10 cellular contexts compared by ENCODE assay signal in genomic region chr15:31217067-31217466, GRCh38.
DNase-seq lines count a peak whose midpoint lies in the region; ATAC-seq and TF ChIP-seq lines count a peak whose summit lies in the region.
"Had no signal": no experiment of that assay in that cellular context is flagged by ENCODE, and none has a peak within 500 bp of the region (broad histone marks: within the 10 kb centered on the region; RNA-seq: fewer than 3 reads in every experiment).

No MANE protein-coding gene starts in this region.

- H3K9me3 Mint-ChIP-seq in T-helper 2 cell treated with Interferon-gamma antibody and Interleukin-4, amounts not matched to agents 5 μg/mL and 100 μg/mL, for 36 hours: no peaks in the 10 kb centered on the region
- H3K9me3 Mint-ChIP-seq in WTC11 (no peaks in the 10 kb centered on the region), glutamatergic neuron (ENCODE audit: unreplicated experiment) (peaks cover 6% of the 10 kb centered on the region)
- no peaks in the 10 kb centered on the region for H3K9me3 Mint-ChIP-seq in stimulated activated naive CD8-positive, alpha-beta T cell treated with anti-CD3 and anti-CD28 coated beads, Interleukin-15, amount 100 ng/mL, for 72 hours

- DNase-seq in T-helper 2 cell treated with Interferon-gamma antibody and Interleukin-4, amounts not matched to agents 5 μg/mL and 100 μg/mL, for 36 hours (ENCODE audit: low spot score): no peak
- DNase-seq in T-helper 2 cell (no peak), WTC11 (ENCODE audit: low spot score) (no peak), glutamatergic neuron (no peak), NCI-H226 (no peak), GM13977 (ENCODE audit: low spot score) (no peak), KBM-7 (no peak)
- DNase-seq in stimulated activated naive CD8-positive, alpha-beta T cell treated with anti-CD3 and anti-CD28 coated beads, Interleukin-15, amount 100 ng/mL, for 72 hours: no peak
- DNase-seq: aorta, NCI-H2171 treated with DMSO at 0.1 percent for 48 hours had no signal

- TF ChIP-seq CTCF in WTC11 (IDR thresholded peaks at IDR 0.05) (no peak), glutamatergic neuron (IDR thresholded peaks at IDR 0.05; ENCODE audit: partially characterized antibody, unreplicated experiment) (no peak), GM13977 (IDR thresholded peaks at IDR 0.05; ENCODE audit: extremely low read depth, insufficient read depth, missing control alignments) (no peak)

- peak overlapping the region; percentile 85 for H3K4me3 Mint-ChIP-seq in T-helper 2 cell treated with Interferon-gamma antibody and Interleukin-4, amounts not matched to agents 5 μg/mL and 100 μg/mL, for 36 hours
- peak overlapping the region; percentile 76 for H3K4me3 Mint-ChIP-seq in WTC11
- peak overlapping the region; percentile 73 for H3K4me3 Mint-ChIP-seq in glutamatergic neuron (ENCODE audit: unreplicated experiment)
- peak overlapping the region; percentile 91 to 94 for H3K4me3 Mint-ChIP-seq in stimulated activated naive CD8-positive, alpha-beta T cell treated with anti-CD3 and anti-CD28 coated beads, Interleukin-15, amount 100 ng/mL, for 72 hours

- peaks cover 33% of the 10 kb centered on the region for H3K4me1 Mint-ChIP-seq in T-helper 2 cell treated with Interferon-gamma antibody and Interleukin-4, amounts not matched to agents 5 μg/mL and 100 μg/mL, for 36 hours (ENCODE audit: low read depth)
- H3K4me1 Mint-ChIP-seq in WTC11 (peaks cover 15% of the 10 kb centered on the region), glutamatergic neuron (ENCODE audit: low read depth, unreplicated experiment) (peaks cover 17% of the 10 kb centered on the region)
- H3K4me1 Mint-ChIP-seq in stimulated activated naive CD8-positive, alpha-beta T cell treated with anti-CD3 and anti-CD28 coated beads, Interleukin-15, amount 100 ng/mL, for 72 hours: peaks cover 28% of the 10 kb centered on the region

- no peaks in the 10 kb centered on the region for H3K27me3 Mint-ChIP-seq in T-helper 2 cell treated with Interferon-gamma antibody and Interleukin-4, amounts not matched to agents 5 μg/mL and 100 μg/mL, for 36 hours (ENCODE audit: low read depth)
- no peaks in the 10 kb centered on the region for H3K27me3 Mint-ChIP-seq in WTC11 (ENCODE audit: low read depth)
- peaks cover 6% of the 10 kb centered on the region for H3K27me3 Mint-ChIP-seq in glutamatergic neuron (ENCODE audit: unreplicated experiment)
- H3K27me3 Mint-ChIP-seq in stimulated activated naive CD8-positive, alpha-beta T cell treated with anti-CD3 and anti-CD28 coated beads, Interleukin-15, amount 100 ng/mL, for 72 hours: no peaks in the 10 kb centered on the region

- ATAC-seq in WTC11: no peak
- ATAC-seq in stimulated activated naive CD8-positive, alpha-beta T cell treated with anti-CD3 and anti-CD28 coated beads, Interleukin-15, amount 100 ng/mL, for 72 hours: no peak

- in situ Hi-C loops in GM13977 (cut with MboI; ENCODE audit: low pct_unique_long_range_greater_than_20kb, low sequenced_read_pairs, unreplicated experiment) (no loop called here), KBM-7 (cut with MboI; ENCODE audit: low pct_unique_long_range_greater_than_20kb, low sequenced_read_pairs) (no loop called here)

- POLR2A ChIA-PET in WTC11 (lab: Charles Lee): no interaction called here

- no peaks in the 10 kb centered on the region for H3K36me3 Mint-ChIP-seq in T-helper 2 cell treated with Interferon-gamma antibody and Interleukin-4, amounts not matched to agents 5 μg/mL and 100 μg/mL, for 36 hours (ENCODE audit: low read depth)
- H3K36me3 Mint-ChIP-seq in WTC11: no peaks in the 10 kb centered on the region
- H3K36me3 Mint-ChIP-seq in glutamatergic neuron (ENCODE audit: unreplicated experiment): no peaks in the 10 kb centered on the region

- CTCF ChIA-PET in WTC11 (lab: Charles Lee): interaction anchor here (2.0 kb wide), 1 partner anchor 271 kb away, joined by 5 read pairs; no protein-coding TSS in a partner anchor

- peak overlapping the region; percentile 95 for H3K27ac Mint-ChIP-seq in T-helper 2 cell treated with Interferon-gamma antibody and Interleukin-4, amounts not matched to agents 5 μg/mL and 100 μg/mL, for 36 hours
- H3K27ac Mint-ChIP-seq in WTC11 (no peak overlapping the region), glutamatergic neuron (ENCODE audit: unreplicated experiment) (peak overlapping the region; percentile 85)
- no peak overlapping the region for H3K27ac Mint-ChIP-seq in stimulated activated naive CD8-positive, alpha-beta T cell treated with anti-CD3 and anti-CD28 coated beads, Interleukin-15, amount 100 ng/mL, for 72 hours

TF ChIP-seq in WTC11, 78 proteins besides CTCF, POLR2A, EP300 and RAD21:
- TF ChIP-seq OVOL2 (CRISPR knock-in tag; IDR thresholded peaks at IDR 0.05; ENCODE audit: borderline replicate concordance): no peak
- no peak for TF ChIP-seq PREB (CRISPR knock-in tag; IDR thresholded peaks at IDR 0.05; ENCODE audit: borderline replicate concordance)
- no peak for TF ChIP-seq JUN (CRISPR knock-in tag; IDR thresholded peaks at IDR 0.05)
- TF ChIP-seq FOXJ3 (CRISPR knock-in tag; IDR thresholded peaks at IDR 0.05; ENCODE audit: borderline replicate concordance): no peak
- TF ChIP-seq TEAD1 (CRISPR knock-in tag; IDR thresholded peaks at IDR 0.05): no peak
- no peak for TF ChIP-seq ATF6 (CRISPR knock-in tag; IDR thresholded peaks at IDR 0.05)
- no peak for TF ChIP-seq MAX (CRISPR knock-in tag; IDR thresholded peaks at IDR 0.05)
- TF ChIP-seq SP1 (CRISPR knock-in tag; conservative IDR thresholded peaks at IDR 0.05): no peak
- TF ChIP-seq KAT7 (CRISPR knock-in tag; IDR thresholded peaks at IDR 0.05; ENCODE audit: borderline replicate concordance): no peak
- no peak for TF ChIP-seq ZMAT4 (CRISPR knock-in tag; IDR thresholded peaks at IDR 0.05)

Comparison
In these comparisons a context has a peak if more than half of its experiments do, and no peak if none do; other contexts are left out.
1. H3K27ac Mint-ChIP-seq: peak in T-helper 2 cell treated with Interferon-gamma antibody and Interleukin-4, amounts not matched to agents 5 μg/mL and 100 μg/mL, for 36 hours (single experiment) and glutamatergic neuron (single experiment); none in WTC11 (single experiment) and stimulated activated naive CD8-positive, alpha-beta T cell treated with anti-CD3 and anti-CD28 coated beads, Interleukin-15, amount 100 ng/mL, for 72 hours (0 of 2).
2. Peak in every context shown above with its lines, with median percentiles within 50 percentile points of each other: H3K4me3 Mint-ChIP-seq.